ENCODE assay signal across 11 cellular contexts in genomic region chr11:106482920-106483761, GRCh38.
A peak's percentile ranks its signal among the peaks of the same experiment; 100 is the strongest.
DNase-seq lines count a peak whose midpoint lies in the region; ATAC-seq and TF ChIP-seq lines count a peak whose summit lies in the region.
"Had no signal": no experiment of that assay in that cellular context is flagged by ENCODE, and none has a peak within 500 bp of the region (broad histone marks: within the 10 kb centered on the region; RNA-seq: fewer than 3 reads in every experiment).

No MANE protein-coding gene starts in this region.

- H3K4me3 ChIP-seq in GM23248 (no peak overlapping the region), SK-N-SH (ENCODE audit: low read depth in 2 of 2, low read length in 1 of 2) (peak overlapping the region in 1 of 2 experiments; percentile 19; a peak in 1 of 4 replicates)

- H3K4me1 ChIP-seq in GM23248 (ENCODE audit: insufficient read depth) (peaks cover 8% of the 10 kb centered on the region), SK-N-SH (ENCODE audit: control insufficient read depth in 1 of 2, insufficient read depth in 2 of 2, low read depth in 1 of 2, low read length in 1 of 2) (no peaks in the 10 kb centered on the region), foreskin keratinocyte (peaks cover 17% of the 10 kb centered on the region)

- H3K27ac ChIP-seq in GM23248: no peak overlapping the region
- H3K27ac ChIP-seq in SK-N-SH (ENCODE audit: low read depth in 2 of 2, low read length in 1 of 2): peak overlapping the region in 1 of 2 experiments; percentile 59; a peak in 3 of 4 replicates
- no peak overlapping the region for H3K27ac ChIP-seq in foreskin keratinocyte

- ATAC-seq in foreskin keratinocyte: peak; percentile 94
- no peak for ATAC-seq in GM21515 (IDR thresholded peaks at IDR 0.05; ENCODE audit: unreplicated experiment)
- no peak for ATAC-seq in GM18498 (IDR thresholded peaks at IDR 0.05; ENCODE audit: unreplicated experiment)
- ATAC-seq in GM21529 (IDR thresholded peaks at IDR 0.05; ENCODE audit: unreplicated experiment): no peak
- ATAC-seq in HG02870 (IDR thresholded peaks at IDR 0.05; ENCODE audit: unreplicated experiment): no peak

- peak; percentile 49 for DNase-seq in GM23248
- no peak for DNase-seq in SK-N-SH
- peak in 1 of 2 donors; percentile 57 for DNase-seq in foreskin keratinocyte
- DNase-seq in renal cortical epithelial cell (ENCODE audit: low read depth): peak; percentile 84
- DNase-seq: GF-D8; KG1; stimulated activated naive CD4-positive, alpha-beta T cell treated with Interleukin-2 at 50 U/mL for 16 hours had no signal

- CTCF ChIA-PET in SK-N-SH (lab: Yijun Ruan, JAX): no interaction called here

- H3K27me3 ChIP-seq in GM23248 (replicated peaks; ENCODE audit: insufficient read depth): no peaks in the 10 kb centered on the region
- no peaks in the 10 kb centered on the region for H3K27me3 ChIP-seq in SK-N-SH (ENCODE audit: insufficient read depth)
- H3K27me3 ChIP-seq in foreskin keratinocyte: no peaks in the 10 kb centered on the region

- no peak overlapping the region for H2AFZ ChIP-seq in GM23248
- H2AFZ ChIP-seq in SK-N-SH (ENCODE audit: low read depth): no peak overlapping the region

- no peak overlapping the region for H3K4me2 ChIP-seq in GM23248 (ENCODE audit: unreplicated experiment)
- H3K4me2 ChIP-seq in SK-N-SH: peak overlapping the region; percentile 40

- H4K20me1 ChIP-seq in GM23248 (ENCODE audit: insufficient read depth) (no peaks in the 10 kb centered on the region), SK-N-SH (ENCODE audit: insufficient read depth) (no peaks in the 10 kb centered on the region)

- H3K79me2 ChIP-seq in GM23248 (ENCODE audit: insufficient read depth): no peaks in the 10 kb centered on the region
- H3K79me2 ChIP-seq in SK-N-SH (ENCODE audit: insufficient read depth): no peaks in the 10 kb centered on the region

- TF ChIP-seq CTCF in SK-N-SH (IDR thresholded peaks at IDR 0.05): no peak
- no peak for TF ChIP-seq CTCF in foreskin keratinocyte (conservative IDR thresholded peaks at IDR 0.05)

- POLR2A ChIA-PET in SK-N-SH (lab: Yijun Ruan, JAX): interaction anchor here (0.6 kb wide), 1 partner anchor 29 kb away, joined by 5 read pairs; no protein-coding TSS in a partner anchor

- peak in 1 of 2 experiments; percentile 46; a peak in 2 of 4 replicates for TF ChIP-seq EP300 in SK-N-SH (IDR thresholded peaks at IDR 0.05; ENCODE audit: borderline replicate concordance in 1 of 2, low read depth in 1 of 2, low read length in 1 of 2)

- H3K9me3 ChIP-seq in GM23248 (ENCODE audit: low read depth) (no peaks in the 10 kb centered on the region), SK-N-SH (no peaks in the 10 kb centered on the region)

- 15 to 16% methylated on average over 3 of the region's 3 CpGs for WGBS in GM23248 (ENCODE audit: low coverage in 1 of 2, low lambda C conversion rate in 2 of 2, missing lambda C conversion rate in 2 of 2), 2 experiments
- WGBS in SK-N-SH (ENCODE audit: low lambda C conversion rate): 5% methylated on average over 3 of the region's 3 CpGs

- in situ Hi-C loops in GM23248 (cut with MboI): no loop called here

- H3K36me3 ChIP-seq in GM23248 (ENCODE audit: low read depth) (no peaks in the 10 kb centered on the region), SK-N-SH (replicated peaks in 1 of 2; ENCODE audit: control insufficient read depth in 1 of 2, insufficient read depth in 2 of 2, low read length in 1 of 2) (no peaks in the 10 kb centered on the region)

- H3F3A ChIP-seq in GM23248 (ENCODE audit: insufficient read depth) (no peaks in the 10 kb centered on the region), SK-N-SH (replicated peaks; ENCODE audit: insufficient read depth) (no peaks in the 10 kb centered on the region)

- no peak for TF ChIP-seq RAD21 in SK-N-SH (IDR thresholded peaks at IDR 0.05; ENCODE audit: low read length)

- no peaks in the 10 kb centered on the region for H3K9me2 ChIP-seq in GM23248 (ENCODE audit: insufficient read depth)
- no peaks in the 10 kb centered on the region for H3K9me2 ChIP-seq in SK-N-SH

- H3K9ac ChIP-seq in GM23248: no peak overlapping the region
- H3K9ac ChIP-seq in SK-N-SH: no peak overlapping the region; the same call in 1 of the 2 replicates

TF ChIP-seq in SK-N-SH, 30 proteins besides CTCF, POLR2A, EP300 and RAD21:
- TF ChIP-seq CHD2 (IDR thresholded peaks at IDR 0.05; ENCODE audit: low read length, partially characterized antibody): no peak
- TF ChIP-seq YY1 (IDR thresholded peaks at IDR 0.05; ENCODE audit: low read depth): no peak
- no peak for TF ChIP-seq TEAD4 (IDR thresholded peaks at IDR 0.05; ENCODE audit: borderline replicate concordance, insufficient read depth)
- no peak for TF ChIP-seq RFX5 (IDR thresholded peaks at IDR 0.05; ENCODE audit: low read length)
- TF ChIP-seq, protein P1, sequence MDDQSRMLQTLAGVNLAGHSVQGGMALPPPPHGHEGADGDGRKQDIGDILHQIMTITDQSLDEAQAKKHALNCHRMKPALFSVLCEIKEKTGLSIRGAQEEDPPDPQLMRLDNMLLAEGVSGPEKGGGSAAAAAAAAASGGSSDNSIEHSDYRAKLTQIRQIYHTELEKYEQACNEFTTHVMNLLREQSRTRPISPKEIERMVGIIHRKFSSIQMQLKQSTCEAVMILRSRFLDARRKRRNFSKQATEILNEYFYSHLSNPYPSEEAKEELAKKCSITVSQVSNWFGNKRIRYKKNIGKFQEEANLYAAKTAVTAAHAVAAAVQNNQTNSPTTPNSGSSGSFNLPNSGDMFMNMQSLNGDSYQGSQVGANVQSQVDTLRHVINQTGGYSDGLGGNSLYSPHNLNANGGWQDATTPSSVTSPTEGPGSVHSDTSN (IDR thresholded peaks at IDR 0.05): peak; percentile 28
- no peak for TF ChIP-seq SMC3 (IDR thresholded peaks at IDR 0.05; ENCODE audit: low read depth, low read length)
- peak; percentile 86 for TF ChIP-seq TCF12 (IDR thresholded peaks at IDR 0.05)
- TF ChIP-seq MEF2A (IDR thresholded peaks at IDR 0.05; ENCODE audit: borderline replicate concordance, low read depth): no peak
- no peak for TF ChIP-seq FOXM1 (IDR thresholded peaks at IDR 0.05; ENCODE audit: low read depth)
- peak; percentile 66 for TF ChIP-seq RXRA (IDR thresholded peaks at IDR 0.05; ENCODE audit: borderline replicate concordance, low read depth)
- no peak for TF ChIP-seq TAF1 (IDR thresholded peaks at IDR 0.05; ENCODE audit: borderline replicate concordance, low read depth, low read length)
- TF ChIP-seq ELF1 (IDR thresholded peaks at IDR 0.05): no peak
- TF ChIP-seq NRF1 (IDR thresholded peaks at IDR 0.05; ENCODE audit: low read depth, low read length): no peak
- no peak for TF ChIP-seq RCOR1 (IDR thresholded peaks at IDR 0.05; ENCODE audit: low read length)
- TF ChIP-seq JUND (IDR thresholded peaks at IDR 0.05): peak; percentile 66
- TF ChIP-seq, protein P2, sequence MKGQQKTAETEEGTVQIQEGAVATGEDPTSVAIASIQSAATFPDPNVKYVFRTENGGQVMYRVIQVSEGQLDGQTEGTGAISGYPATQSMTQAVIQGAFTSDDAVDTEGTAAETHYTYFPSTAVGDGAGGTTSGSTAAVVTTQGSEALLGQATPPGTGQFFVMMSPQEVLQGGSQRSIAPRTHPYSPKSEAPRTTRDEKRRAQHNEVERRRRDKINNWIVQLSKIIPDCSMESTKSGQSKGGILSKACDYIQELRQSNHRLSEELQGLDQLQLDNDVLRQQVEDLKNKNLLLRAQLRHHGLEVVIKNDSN (IDR thresholded peaks at IDR 0.05; ENCODE audit: borderline replicate concordance, low read depth): no peak
- no peak for TF ChIP-seq REST (IDR thresholded peaks at IDR 0.05; ENCODE audit: low read depth, low read length)
- TF ChIP-seq FOSL2 (IDR thresholded peaks at IDR 0.05; ENCODE audit: borderline replicate concordance, low read depth): peak; percentile 67; the same call in 1 of the 2 replicates
- TF ChIP-seq USF2 (IDR thresholded peaks at IDR 0.05; ENCODE audit: borderline replicate concordance, low read depth, low read length): no peak
- TF ChIP-seq NFIC (IDR thresholded peaks at IDR 0.05; ENCODE audit: borderline replicate concordance): peak; percentile 62; the same call in 1 of the 2 replicates
- TF ChIP-seq GATA2 (CRISPR knock-in tag; IDR thresholded peaks at IDR 0.05): no peak
